In genomic region chr22:45639747-45640102, GRCh38 we compare ENCODE assay signal across 1 cellular context.
A peak's percentile ranks its signal among the peaks of the same experiment; 100 is the strongest.
TF ChIP-seq lines count a peak whose summit lies in the region.

No MANE protein-coding gene starts in this region.

TF ChIP-seq in H1, 55 proteins besides CTCF, POLR2A, EP300 and RAD21:
- TF ChIP-seq E2F6 (IDR thresholded peaks at IDR 0.05) (peak; percentile 82), NRF1 (IDR thresholded peaks at IDR 0.05; ENCODE audit: low read depth, low read length) (no peak), BACH1 (IDR thresholded peaks at IDR 0.05; ENCODE audit: low read length) (no peak), JUND (IDR thresholded peaks at IDR 0.05; ENCODE audit: low read length) (no peak)
